In the genomic region with DNA sequence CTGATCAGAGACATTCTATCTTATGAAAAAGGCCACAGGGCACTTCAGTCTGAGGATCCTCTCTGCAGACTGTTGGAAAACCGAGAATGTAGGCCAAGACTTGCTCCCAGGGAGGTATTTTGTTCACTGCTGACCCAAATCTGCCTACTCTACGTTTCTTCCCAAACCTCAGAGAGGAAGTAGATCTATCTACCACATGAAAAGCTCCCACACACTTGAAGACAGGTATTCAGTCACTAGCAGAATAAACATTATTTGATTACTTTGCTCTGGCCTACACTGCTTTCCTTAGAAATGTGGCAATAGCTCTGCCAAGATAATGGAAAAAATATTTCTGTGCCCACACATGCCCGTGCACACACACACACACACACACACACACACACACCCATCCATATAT, we compare ENCODE assay signal across 29 cellular contexts.
"Had no signal": no experiment of that assay in that cellular context is flagged by ENCODE, and none has a peak within 500 bp of the region (broad histone marks: within the 10 kb centered on the region; RNA-seq: fewer than 3 reads in every experiment).

No MANE protein-coding gene starts in this region.

- H3K4me1 ChIP-seq: adrenal gland, ascending aorta, esophagus muscularis mucosa, foreskin keratinocyte, heart right ventricle had no signal

- FAIRE-seq: bronchial epithelial cell, colon had no signal

- H3K27me3 Mint-ChIP-seq: activated B cell treated with CpG ODN at 0.5 μM for 24 hours; activated CD4-positive, alpha-beta memory T cell treated with anti-CD3 and anti-CD28 coated beads, Interleukin-2, amount 10 ng/mL, durations not matched to agents 7 days and 5 days; activated naive CD4-positive, alpha-beta T cell treated with anti-CD3 and anti-CD28 coated beads, Interleukin-2, amount 50 U/mL, for 24 hours; activated naive CD8-positive, alpha-beta T cell treated with anti-CD3 and anti-CD28 coated beads for 36 hours; activated naive CD8-positive, alpha-beta T cell treated with anti-CD3 and anti-CD28 coated beads, Interleukin-2, amount 50 U/mL, for 24 hours; central memory CD8-positive, alpha-beta T cell; effector memory CD8-positive, alpha-beta T cell had no signal

- ATAC-seq: activated CD4-positive, CD25-positive, alpha-beta regulatory T cell treated with anti-CD3 and anti-CD28 coated beads, Interleukin-2, amount 50 U/mL, for 24 hours; activated naive CD8-positive, alpha-beta T cell treated with anti-CD3 and anti-CD28 coated beads, Interleukin-2, amount 50 U/mL, for 24 hours; effector memory CD8-positive, alpha-beta T cell; foreskin keratinocyte; gastroesophageal sphincter; heart right ventricle had no signal

- DNase-seq: activated B cell treated with CpG ODN at 0.5 μM for 24 hours; activated CD4-positive, alpha-beta memory T cell treated with anti-CD3 and anti-CD28 coated beads, Interleukin-2, amount 10 ng/mL, durations not matched to agents 7 days and 5 days; activated CD4-positive, alpha-beta T cell treated with anti-CD3 and anti-CD28 coated beads for 48 hours; activated effector memory CD4-positive, alpha-beta T cell treated with anti-CD3 and anti-CD28 coated beads, Interleukin-2, amount 50 U/mL, for 16 hours; activated naive CD4-positive, alpha-beta T cell treated with anti-CD3 and anti-CD28 coated beads for 36 hours; activated naive CD8-positive, alpha-beta T cell treated with anti-CD3 and anti-CD28 coated beads for 36 hours; activated naive CD8-positive, alpha-beta T cell treated with anti-CD3 and anti-CD28 coated beads, Interleukin-2, amount 50 U/mL, for 24 hours; activated T-cell treated with anti-CD3 and anti-CD28 coated beads, Interleukin-2, amount 50 U/mL, for 48 hours; adrenal gland; brain microvascular endothelial cell; cortex of kidney; dermis blood vessel endothelial cell; effector CD4-positive, alpha-beta T cell; effector memory CD8-positive, alpha-beta T cell; erythroblast; foreskin keratinocyte; heart right ventricle; T-helper 2 cell had no signal

- H3K27ac Mint-ChIP-seq: activated B cell treated with CpG ODN at 0.5 μM for 24 hours; activated CD4-positive, alpha-beta memory T cell treated with anti-CD3 and anti-CD28 coated beads, Interleukin-2, amount 10 ng/mL, durations not matched to agents 7 days and 5 days; activated naive CD4-positive, alpha-beta T cell treated with anti-CD3 and anti-CD28 coated beads for 36 hours; activated naive CD4-positive, alpha-beta T cell treated with anti-CD3 and anti-CD28 coated beads, Interleukin-2, amount 50 U/mL, for 24 hours; activated naive CD8-positive, alpha-beta T cell treated with anti-CD3 and anti-CD28 coated beads for 36 hours; activated naive CD8-positive, alpha-beta T cell treated with anti-CD3 and anti-CD28 coated beads, Interleukin-2, amount 50 U/mL, for 24 hours; activated T-helper 1 cell treated with anti-CD3 and anti-CD28 coated beads, Interleukin-12 subunit alpha, Interleukin-12 subunit beta, Interleukin-2, Interleukin-4 antibody, amounts not matched to agents 30 ng/mL and 10 ng/mL and 1 ng/mL, durations not matched to agents 14 hours and 24 hours and 36 hours; activated T-helper 2 cell treated with anti-CD3 and anti-CD28 coated beads, Interferon-gamma antibody, Interleukin-2, Interleukin-4, amounts not matched to agents 10 μg/mL and 5 μg/mL and 100 μg/mL, durations not matched to agents 14 hours and 24 hours and 36 hours; effector memory CD8-positive, alpha-beta T cell had no signal

- H3K4me1 Mint-ChIP-seq: activated B cell treated with CpG ODN at 0.5 μM for 24 hours; activated CD4-positive, alpha-beta memory T cell treated with anti-CD3 and anti-CD28 coated beads, Interleukin-2, amount 10 ng/mL, durations not matched to agents 7 days and 5 days; activated naive CD4-positive, alpha-beta T cell treated with anti-CD3 and anti-CD28 coated beads, Interleukin-2, amount 50 U/mL, for 24 hours; activated naive CD8-positive, alpha-beta T cell treated with anti-CD3 and anti-CD28 coated beads for 36 hours; activated naive CD8-positive, alpha-beta T cell treated with anti-CD3 and anti-CD28 coated beads, Interleukin-2, amount 50 U/mL, for 24 hours; central memory CD8-positive, alpha-beta T cell had no signal

- H3K36me3 Mint-ChIP-seq: activated naive CD4-positive, alpha-beta T cell treated with anti-CD3 and anti-CD28 coated beads, Interleukin-2, amount 50 U/mL, for 24 hours; activated naive CD8-positive, alpha-beta T cell treated with anti-CD3 and anti-CD28 coated beads for 36 hours had no signal

- H3K9me3 ChIP-seq: adrenal gland, ascending aorta, esophagus muscularis mucosa, gastroesophageal sphincter, heart right ventricle had no signal

- H3K4me3 ChIP-seq: adrenal gland, ascending aorta, esophagus muscularis mucosa, gastroesophageal sphincter, heart right ventricle had no signal

- H3K4me3 Mint-ChIP-seq: activated B cell treated with CpG ODN at 0.5 μM for 24 hours; activated CD4-positive, alpha-beta memory T cell treated with anti-CD3 and anti-CD28 coated beads, Interleukin-2, amount 10 ng/mL, durations not matched to agents 7 days and 5 days; activated naive CD4-positive, alpha-beta T cell treated with anti-CD3 and anti-CD28 coated beads for 36 hours; activated naive CD4-positive, alpha-beta T cell treated with anti-CD3 and anti-CD28 coated beads, Interleukin-2, amount 50 U/mL, for 24 hours; activated naive CD8-positive, alpha-beta T cell treated with anti-CD3 and anti-CD28 coated beads for 36 hours; activated naive CD8-positive, alpha-beta T cell treated with anti-CD3 and anti-CD28 coated beads, Interleukin-2, amount 50 U/mL, for 24 hours; activated T-helper 1 cell treated with anti-CD3 and anti-CD28 coated beads, Interleukin-12 subunit alpha, Interleukin-12 subunit beta, Interleukin-2, Interleukin-4 antibody, amounts not matched to agents 30 ng/mL and 10 ng/mL and 1 ng/mL, durations not matched to agents 14 hours and 24 hours and 36 hours; central memory CD8-positive, alpha-beta T cell; effector memory CD8-positive, alpha-beta T cell had no signal

- H3K9me3 Mint-ChIP-seq: activated CD4-positive, alpha-beta memory T cell treated with anti-CD3 and anti-CD28 coated beads, Interleukin-2, amount 10 ng/mL, durations not matched to agents 7 days and 5 days; activated naive CD8-positive, alpha-beta T cell treated with anti-CD3 and anti-CD28 coated beads for 36 hours; activated naive CD8-positive, alpha-beta T cell treated with anti-CD3 and anti-CD28 coated beads, Interleukin-2, amount 50 U/mL, for 24 hours had no signal

- H3K27me3 ChIP-seq: adrenal gland, ascending aorta, brain microvascular endothelial cell, esophagus muscularis mucosa, foreskin keratinocyte, gastroesophageal sphincter, heart right ventricle had no signal

- H3K36me3 ChIP-seq: adrenal gland, ascending aorta, brain microvascular endothelial cell, esophagus muscularis mucosa, heart right ventricle had no signal

- H3K27ac ChIP-seq: adrenal gland, ascending aorta, brain microvascular endothelial cell, esophagus muscularis mucosa, foreskin keratinocyte, gastroesophageal sphincter, heart right ventricle, VCaP had no signal
